Comparison of ENCODE assay signal across 9 cellular contexts in genomic region chr6:113825776-113826175, GRCh38. TPM values are rescaled to one million over a fixed set of nuclear protein-coding genes. Genes with fewer than 3 reads are reported as not detected.
DNase-seq lines count a peak whose midpoint lies in the region; ATAC-seq and TF ChIP-seq lines count a peak whose summit lies in the region.
"Had no signal": no experiment of that assay in that cellular context is flagged by ENCODE, and none has a peak within 500 bp of the region (broad histone marks: within the 10 kb centered on the region; RNA-seq: fewer than 3 reads in every experiment).

No MANE protein-coding gene starts in this region.

- TF ChIP-seq POLR2A in testis (IDR thresholded peaks at IDR 0.05), result no peak

- intact Hi-C loops in testis (cut with DNase I; ENCODE audit: low total_unique reads), result no loop called here

- peak overlapping the region; percentile 52 for H3K27ac ChIP-seq in layer of hippocampus (ENCODE audit: low read depth, low read length)
- H3K27ac ChIP-seq in testis, result no peak overlapping the region

- ATAC-seq in GM21528 (IDR thresholded peaks at IDR 0.05; ENCODE audit: low FRiP score, unreplicated experiment) (no peak), HG03135 (IDR thresholded peaks at IDR 0.05; ENCODE audit: unreplicated experiment) (no peak)

- peaks cover 47% of the 10 kb centered on the region for H3K4me1 Mint-ChIP-seq in brain

- peaks cover 0 to 14% (median 2%) of the 10 kb centered on the region in 5 experiments for H3K9me3 Mint-ChIP-seq in brain

- H3K36me3 Mint-ChIP-seq in brain, result no peaks in the 10 kb centered on the region

- peaks cover 4% of the 10 kb centered on the region for H3K27me3 Mint-ChIP-seq in brain

- peaks cover 10% of the 10 kb centered on the region for H3K4me1 ChIP-seq in testis

- H3K4me3 ChIP-seq in testis, result no peak overlapping the region

- peak overlapping the region in 4 of 5 experiments; percentile 15 to 68 (median 46) for H3K4me3 Mint-ChIP-seq in brain

- no peaks in the 10 kb centered on the region for H3K9me3 ChIP-seq in testis

- no peak for TF ChIP-seq CTCF in brain (conservative IDR thresholded peaks at IDR 0.05)
- no peak for TF ChIP-seq CTCF in testis (IDR thresholded peaks at IDR 0.05)

- H3K27ac Mint-ChIP-seq in brain, result peak overlapping the region; percentile 85 to 97 (median 95)

- DNase-seq in NCI-H1694 treated with DMSO at 0.1 percent for 48 hours (lab: John Stamatoyannopoulos, UW), result peak; percentile 57
- peak; percentile 89 for DNase-seq in testis
- DNase-seq in NCI-H1048 (lab: John Stamatoyannopoulos, UW), result no peak
- no peak for DNase-seq in activated naive CD4-positive, alpha-beta T cell (lab: John Stamatoyannopoulos, UW)
- DNase-seq: cortex of kidney had no signal

- 17 to 31% methylated on average over 5 of the region's 5 CpGs for WGBS in testis, 2 donors

- H3K27me3 ChIP-seq in layer of hippocampus (ENCODE audit: control insufficient read depth, insufficient read depth, low read length) (no peaks in the 10 kb centered on the region), testis (no peaks in the 10 kb centered on the region)

- no peaks in the 10 kb centered on the region for H3K36me3 ChIP-seq in testis (ENCODE audit: low read depth, missing control alignments)

RNA-seq across cellular contexts. Expression of gene MARCKS, which starts 31.4 kb away (rescaled TPM):
- polyA plus RNA-seq in brain (ENCODE audit: insufficient read depth, low read depth, low replicate concordance), result 150 TPM
- 10 to 100 TPM; 26.6 to 32.7 TPM for total RNA-seq in testis
- 21.5 TPM for polyA plus RNA-seq in testis (ENCODE audit: insufficient read depth, low read depth, low replicate concordance)

Comparison
In these comparisons a context has a peak if more than half of its experiments do, and no peak if none do; other contexts are left out.
1. DNase-seq: peak in NCI-H1694 treated with DMSO at 0.1 percent for 48 hours (single experiment) and testis (single experiment); none in NCI-H1048 (single experiment) and activated naive CD4-positive, alpha-beta T cell (0 of 4).